Comparison of ENCODE assay signal across 20 cellular contexts in genomic region chr7:122337011-122337410, GRCh38. TPM values are rescaled to one million over a fixed set of nuclear protein-coding genes. Genes with fewer than 3 reads are reported as not detected.
DNase-seq lines count a peak whose midpoint lies in the region; ATAC-seq and TF ChIP-seq lines count a peak whose summit lies in the region.
"Had no signal": no experiment of that assay in that cellular context is flagged by ENCODE, and none has a peak within 500 bp of the region (broad histone marks: within the 10 kb centered on the region; RNA-seq: fewer than 3 reads in every experiment).

No MANE protein-coding gene starts in this region.

- H3K36me3 ChIP-seq in GM23338 (ENCODE audit: insufficient read depth), result no peaks in the 10 kb centered on the region

- ATAC-seq in GM23338 (peak; percentile 47; the same call in 2 of the 3 replicates), WTC11 (peak; percentile 47), HG03196 (IDR thresholded peaks at IDR 0.05; ENCODE audit: unreplicated experiment) (no peak)
- ATAC-seq: A549 had no signal

- H3K9me2 ChIP-seq in GM23338 (ENCODE audit: insufficient read depth), result no peaks in the 10 kb centered on the region

- no peaks in the 10 kb centered on the region for H4K20me1 ChIP-seq in GM23338 (replicated peaks; ENCODE audit: insufficient read depth)

- no peak for TF ChIP-seq CTCF in GM23338 (conservative IDR thresholded peaks at IDR 0.05; ENCODE audit: low read depth in 2 of 2)
- TF ChIP-seq CTCF in WTC11 (IDR thresholded peaks at IDR 0.05), result no peak
- TF ChIP-seq CTCF in progenitor cell of endocrine pancreas (IDR thresholded peaks at IDR 0.05; ENCODE audit: unreplicated experiment), result no peak

- POLR2A ChIA-PET in WTC11 (lab: Charles Lee), result no interaction called here

- no peak for DNase-seq in GM23338 (ENCODE audit: low spot score)
- peak; percentile 71 for DNase-seq in NCI-H1694 treated with DMSO at 0.1 percent for 48 hours (lab: John Stamatoyannopoulos, UW)
- peak; percentile 99 for DNase-seq in NCI-H69 (lab: John Stamatoyannopoulos, UW)
- DNase-seq in WTC11 (ENCODE audit: low spot score), result no peak
- no peak for DNase-seq in NCI-H1048 (lab: John Stamatoyannopoulos, UW)
- DNase-seq in progenitor cell of endocrine pancreas (ENCODE audit: low spot score, unreplicated experiment), result no peak
- DNase-seq in activated effector memory CD4-positive, alpha-beta T cell treated with Interleukin-2 at 50 U/mL for 16 hours, result no peak
- DNase-seq: Caco-2, DMS53, HCEC 1CT, KBM-7, NCI-H1436, NCI-H510A treated with DMSO at 0.1 percent for 48 hours, SIG-M5 had no signal

- no peaks in the 10 kb centered on the region for H3K36me3 Mint-ChIP-seq in GM23338 (ENCODE audit: low read depth)
- H3K36me3 Mint-ChIP-seq in WTC11, result no peaks in the 10 kb centered on the region
- H3K36me3 Mint-ChIP-seq in progenitor cell of endocrine pancreas (ENCODE audit: insufficient read depth), result no peaks in the 10 kb centered on the region
- H3K36me3 Mint-ChIP-seq: CD14-positive monocyte had no signal

- no peak overlapping the region for H3K4me3 ChIP-seq in GM23338
- H3K4me3 ChIP-seq: A549 had no signal

- H3K4me2 ChIP-seq in GM23338, result peak overlapping the region; percentile 30
- H3K4me2 ChIP-seq: A549 had no signal

- no peak overlapping the region for H2AFZ ChIP-seq in GM23338

- H3K4me1 Mint-ChIP-seq in GM23338, result peaks cover 25% of the 10 kb centered on the region
- H3K4me1 Mint-ChIP-seq in WTC11, result peaks cover 20% of the 10 kb centered on the region
- no peaks in the 10 kb centered on the region for H3K4me1 Mint-ChIP-seq in progenitor cell of endocrine pancreas (ENCODE audit: low read depth)
- H3K4me1 Mint-ChIP-seq: CD14-positive monocyte had no signal

- no peak overlapping the region for H3K27ac ChIP-seq in GM23338 (ENCODE audit: low read depth)
- H3K27ac ChIP-seq: A549, HL-60 had no signal

- no peak overlapping the region for H3K4me3 Mint-ChIP-seq in GM23338
- H3K4me3 Mint-ChIP-seq in WTC11, result no peak overlapping the region
- H3K4me3 Mint-ChIP-seq in progenitor cell of endocrine pancreas (ENCODE audit: low read depth), result no peak overlapping the region
- H3K4me3 Mint-ChIP-seq: CD14-positive monocyte had no signal

- H3K9me3 Mint-ChIP-seq in GM23338 (no peaks in the 10 kb centered on the region), WTC11 (no peaks in the 10 kb centered on the region), progenitor cell of endocrine pancreas (ENCODE audit: low read depth) (no peaks in the 10 kb centered on the region)
- H3K9me3 Mint-ChIP-seq: CD14-positive monocyte had no signal

- no peaks in the 10 kb centered on the region for H3K27me3 Mint-ChIP-seq in GM23338 (ENCODE audit: insufficient read depth, low read depth, poor library complexity)
- H3K27me3 Mint-ChIP-seq in WTC11 (ENCODE audit: low read depth), result peaks cover 21% of the 10 kb centered on the region
- H3K27me3 Mint-ChIP-seq in progenitor cell of endocrine pancreas, result no peaks in the 10 kb centered on the region

- CTCF ChIA-PET in WTC11 (lab: Charles Lee), result interaction anchor here (1.4 to 1.6 kb wide), 2 partner anchors 79 to 118 kb away, joined by 3 to 5 read pairs; no protein-coding TSS in a partner anchor

- no peaks in the 10 kb centered on the region for H3F3A ChIP-seq in GM23338 (replicated peaks; ENCODE audit: low read depth)

- H3K27ac Mint-ChIP-seq in GM23338 (no peak overlapping the region), WTC11 (0 out of 2 replicates have a peak overlapping the region, but pooled peaks have one; percentile 7), progenitor cell of endocrine pancreas (no peak overlapping the region)
- H3K27ac Mint-ChIP-seq: CD14-positive monocyte had no signal

- H3K4me1 ChIP-seq in GM23338 (ENCODE audit: insufficient read depth), result peaks cover 16% of the 10 kb centered on the region
- H3K4me1 ChIP-seq: A549, Caco-2 had no signal

- H3K79me2 ChIP-seq in GM23338 (replicated peaks; ENCODE audit: insufficient read depth), result no peaks in the 10 kb centered on the region

- no peaks in the 10 kb centered on the region for H3K27me3 ChIP-seq in GM23338 (ENCODE audit: insufficient read depth)

TF ChIP-seq in GM23338, 12 proteins besides CTCF, POLR2A, EP300 and RAD21:
- no peak for TF ChIP-seq NANOG (IDR thresholded peaks at IDR 0.05; ENCODE audit: borderline replicate concordance)
- no peak for TF ChIP-seq EZH2phosphoT487 (IDR thresholded peaks at IDR 0.05; ENCODE audit: unreplicated experiment)

TF ChIP-seq in WTC11, 78 proteins besides CTCF, POLR2A, EP300 and RAD21 (continues in another document):
- TF ChIP-seq PRDM15 (CRISPR knock-in tag; IDR thresholded peaks at IDR 0.05) (no peak), ZNF219 (CRISPR knock-in tag; IDR thresholded peaks at IDR 0.05; ENCODE audit: borderline replicate concordance) (no peak), ERG (CRISPR knock-in tag; IDR thresholded peaks at IDR 0.05) (no peak), ZBTB43 (CRISPR knock-in tag; IDR thresholded peaks at IDR 0.05) (no peak), GRHL2 (CRISPR knock-in tag; IDR thresholded peaks at IDR 0.05; ENCODE audit: insufficient replicate concordance, severe bottlenecking) (no peak), ZNF423 (CRISPR knock-in tag; IDR thresholded peaks at IDR 0.05) (no peak)

RNA-seq across cellular contexts. Expression of gene FEZF1, which starts 32.5 kb away (rescaled TPM):
- total RNA-seq in GM23338 (2014; rRNA removed; shearing (Covaris generic)), result 1.7 and 2.3 TPM in 2 replicates
- 0.87 and 1.0 TPM in 2 replicates for polyA plus RNA-seq in GM23338 (2016; fragmentation: Nextera tagmentation; extraction: Ambion mirVana)
- 11.1 to 20.0 TPM (median 11.6 TPM) in 3 replicates for total RNA-seq in WTC11 (2021)
- not detected in 2 replicates for total RNA-seq in progenitor cell of endocrine pancreas
- total RNA-seq: Caco-2; M059J; T-helper 2 cell treated with Interferon-gamma antibody and Interleukin-4, amounts not matched to agents 100 ng/mL and 5 ng/mL, for 36 hours had no signal
- polyA plus RNA-seq: A549, CD14-positive monocyte had no signal

Comparison
In these comparisons a context has a peak if more than half of its experiments do, and no peak if none do; other contexts are left out.
1. DNase-seq: peak in NCI-H1694 treated with DMSO at 0.1 percent for 48 hours (single experiment) and NCI-H69 (single experiment); none in GM23338 (single experiment), WTC11 (single experiment), NCI-H1048 (single experiment), progenitor cell of endocrine pancreas (single experiment) and activated effector memory CD4-positive, alpha-beta T cell treated with Interleukin-2 at 50 U/mL for 16 hours (single experiment).